In the genomic region with DNA sequence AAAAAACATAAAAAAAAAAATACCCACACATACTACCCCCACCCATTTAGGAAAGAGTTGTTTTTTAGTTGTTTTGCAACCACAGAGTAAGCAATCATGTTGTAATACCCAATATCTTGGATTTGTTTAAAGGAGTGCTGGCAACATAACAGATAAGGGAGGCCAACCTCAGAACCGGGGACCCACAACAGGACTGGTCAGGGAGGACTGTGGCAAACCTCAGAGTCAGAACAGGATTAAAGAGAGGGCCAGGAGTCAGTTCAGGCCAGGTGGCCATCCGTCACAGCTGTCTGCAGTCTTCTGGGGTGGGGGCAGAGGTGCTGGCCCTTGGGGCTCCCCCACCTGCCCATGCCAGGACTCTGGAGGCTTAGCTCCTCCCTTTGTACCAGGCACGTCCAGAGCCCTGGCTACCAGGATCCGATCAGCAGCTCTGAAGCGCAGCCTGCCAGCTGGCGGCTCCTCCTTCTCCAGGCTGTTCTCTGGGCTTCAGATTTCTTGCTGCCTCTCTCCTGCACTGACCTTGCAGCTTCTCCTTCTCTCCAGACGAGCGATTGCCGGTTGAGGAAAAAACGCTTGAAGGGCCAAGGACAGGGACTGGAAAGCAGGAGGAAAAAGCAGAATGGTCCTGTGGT, we compare ENCODE assay signal across 9 cellular contexts. TPM values are rescaled to one million over a fixed set of nuclear protein-coding genes. Genes with fewer than 3 reads are reported as not detected.
A peak's percentile ranks its signal among the peaks of the same experiment; 100 is the strongest.
DNase-seq lines count a peak whose midpoint lies in the region; ATAC-seq, FAIRE-seq and TF ChIP-seq lines count a peak whose summit lies in the region.
"Had no signal": no experiment of that assay in that cellular context is flagged by ENCODE, and none has a peak within 500 bp of the region (broad histone marks: within the 10 kb centered on the region; RNA-seq: fewer than 3 reads in every experiment).

No MANE protein-coding gene starts in this region.

- 0 out of 2 replicates have a peak, but pooled peaks have one; percentile 6 for TF ChIP-seq CTCF in WERI-Rb-1 (IDR thresholded peaks at IDR 0.05; ENCODE audit: low read depth, low read length)
- peak; percentile 11 for TF ChIP-seq CTCF in fibroblast of villous mesenchyme (IDR thresholded peaks at IDR 0.05; ENCODE audit: insufficient read depth, low read depth, low read length)
- TF ChIP-seq CTCF in tibial artery (IDR thresholded peaks at IDR 0.05) = no peak

- DNase-seq in WERI-Rb-1 = peak; percentile 89
- DNase-seq in fibroblast of villous mesenchyme (ENCODE audit: low read depth) = peak; percentile 97
- DNase-seq in myocyte (ENCODE audit: low read depth) = peak; percentile 78
- DNase-seq in tibial artery = peak; percentile 89 to 94
- DNase-seq in kidney glomerular epithelial cell (lab: John Stamatoyannopoulos, UW) = no peak
- no peak for DNase-seq in H54 (ENCODE audit: insufficient read length, low spot score)
- DNase-seq in cerebellar nuclear complex (lab: John Stamatoyannopoulos, UW) = no peak
- DNase-seq: stimulated activated naive CD8-positive, alpha-beta T cell treated with anti-CD3 and anti-CD28 coated beads, Interleukin-15, amount 100 ng/mL, for 72 hours had no signal

- H3K27me3 ChIP-seq in WERI-Rb-1 (ENCODE audit: insufficient read depth, low read depth, severe bottlenecking) (no peaks in the 10 kb centered on the region), tibial artery (no peaks in the 10 kb centered on the region)

- intact Hi-C loops in tibial artery (cut with DNase I; ENCODE audit: low total_unique reads) = loop anchor here (10.0 kb wide), 1 partner anchor 108 kb away; no protein-coding TSS in a partner anchor

- peaks cover 0 to 81% (median 72%) of the 10 kb centered on the region in 4 donors for H3K4me1 ChIP-seq in tibial artery

- H3K4me3 ChIP-seq in WERI-Rb-1 (ENCODE audit: low read depth, low read length) (peak overlapping the region; percentile 11), fibroblast of villous mesenchyme (ENCODE audit: low read depth, low read length) (peak overlapping the region; percentile 14), tibial artery (peak overlapping the region; percentile 20 to 36)

- no peak for FAIRE-seq in H54 (lab: Jason Lieb, UNC)

- H3K9me3 ChIP-seq in WERI-Rb-1 (ENCODE audit: severe bottlenecking) (no peaks in the 10 kb centered on the region), tibial artery (no peaks in the 10 kb centered on the region)

- no peak for ATAC-seq in HG02884 (IDR thresholded peaks at IDR 0.05; ENCODE audit: unreplicated experiment)
- ATAC-seq: stimulated activated naive CD8-positive, alpha-beta T cell treated with anti-CD3 and anti-CD28 coated beads, Interleukin-15, amount 100 ng/mL, for 72 hours had no signal

- H3K36me3 ChIP-seq in WERI-Rb-1 (peaks cover 9% of the 10 kb centered on the region), tibial artery (peaks cover 14 to 29% (median 28%) of the 10 kb centered on the region in 3 donors)

- no peak for TF ChIP-seq POLR2A in H54 (IDR thresholded peaks at IDR 0.05; ENCODE audit: low read depth, low read length)

- H3K27ac ChIP-seq in WERI-Rb-1 (peak overlapping the region; percentile 82), tibial artery (peak overlapping the region; percentile 66 to 76)

RNA-seq across cellular contexts. Expression of a gene that starts 7.9 kb away (rescaled TPM):
- total RNA-seq in fibroblast of villous mesenchyme (27.2 and 47.4 TPM in 2 replicates), myocyte (17.1 and 18.3 TPM in 2 replicates)
- polyA plus RNA-seq in myocyte (2012) = 12.1 TPM

RNA-seq across cellular contexts. Expression of a gene that starts 50.2 kb away (rescaled TPM):
- 20.7 and 48.6 TPM in 2 replicates for total RNA-seq in fibroblast of villous mesenchyme
- 16.8 and 36.1 TPM in 2 replicates for total RNA-seq in myocyte
- 13.3 TPM for polyA plus RNA-seq in myocyte (2012)

Comparison
In these comparisons a context has a peak if more than half of its experiments do, and no peak if none do; other contexts are left out.
1. DNase-seq: peak in WERI-Rb-1 (single experiment), fibroblast of villous mesenchyme (single experiment), myocyte (single experiment) and tibial artery (2 of 2); none in kidney glomerular epithelial cell (single experiment), H54 (single experiment) and cerebellar nuclear complex (0 of 2).
2. CTCF ChIP-seq: peak in WERI-Rb-1 (single experiment) and fibroblast of villous mesenchyme (single experiment); none in tibial artery (0 of 2).
3. Peak in every context shown above with its lines, with median percentiles within 50 percentile points of each other: H3K4me3 ChIP-seq.